In the genomic region with DNA sequence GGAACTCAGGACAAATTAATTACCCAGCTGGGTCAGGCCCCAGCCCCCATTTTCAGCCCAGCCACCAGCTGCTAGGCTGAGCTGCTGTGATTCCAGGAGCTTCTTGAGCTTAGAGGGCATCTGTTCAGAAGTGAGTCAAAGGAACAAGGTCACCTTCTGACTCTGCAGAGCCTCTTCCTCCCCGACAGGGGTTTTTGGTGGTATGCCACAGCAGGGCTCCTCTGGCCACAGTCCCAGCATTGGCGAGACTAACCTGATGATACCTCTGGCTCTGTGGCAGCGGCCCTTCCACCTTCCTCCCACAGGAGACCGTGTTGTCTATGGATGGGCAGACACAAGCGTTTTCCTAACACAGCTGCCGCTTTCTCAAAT, we compare ENCODE assay signal across 20 cellular contexts. TPM values are rescaled to one million over a fixed set of nuclear protein-coding genes. Genes with fewer than 3 reads are reported as not detected.
DNase-seq lines count a peak whose midpoint lies in the region; ATAC-seq, FAIRE-seq and TF ChIP-seq lines count a peak whose summit lies in the region.
"Had no signal": no experiment of that assay in that cellular context is flagged by ENCODE, and none has a peak within 500 bp of the region (broad histone marks: within the 10 kb centered on the region; RNA-seq: fewer than 3 reads in every experiment).

No MANE protein-coding gene starts in this region.

- H3K4me1 ChIP-seq in HepG2 (ENCODE audit: insufficient read depth, low read length): peaks cover 44% of the 10 kb centered on the region
- H3K4me1 ChIP-seq: foreskin keratinocyte had no signal

- H3K36me3 Mint-ChIP-seq in glutamatergic neuron (ENCODE audit: unreplicated experiment): no peaks in the 10 kb centered on the region

- H3K27ac ChIP-seq in HepG2 (ENCODE audit: extremely low read length, insufficient read depth, low read length): no peak overlapping the region
- H3K27ac ChIP-seq: foreskin keratinocyte, pancreas had no signal

- TF ChIP-seq CTCF in GM12865 (IDR thresholded peaks at IDR 0.05; ENCODE audit: insufficient read depth, low read depth, low read length, missing control alignments) (no peak), HepG2 (CRISPR knock-in tag; IDR thresholded peaks at IDR 0.05) (no peak), glutamatergic neuron (IDR thresholded peaks at IDR 0.05; ENCODE audit: partially characterized antibody, unreplicated experiment) (no peak)

- H3K79me2 ChIP-seq in HepG2 (ENCODE audit: insufficient read depth, low read length): no peaks in the 10 kb centered on the region

- no peaks in the 10 kb centered on the region for H3K27me3 ChIP-seq in HepG2 (ENCODE audit: control insufficient read depth in 1 of 2, insufficient read depth in 2 of 2, low read length in 2 of 2)
- H3K27me3 ChIP-seq: pancreas had no signal

- H3K27ac Mint-ChIP-seq in glutamatergic neuron (ENCODE audit: unreplicated experiment): no peak overlapping the region

- H3K4me3 ChIP-seq in GM12865 (ENCODE audit: low read depth, low read length) (no peak overlapping the region), HepG2 (replicated peaks in 1 of 3; ENCODE audit: insufficient read depth in 1 of 3, low read depth in 2 of 3, low read length in 3 of 3) (0 out of 6 replicates have a peak overlapping the region, but pooled peaks of 1 of the 3 experiments have one; percentile 1)
- H3K4me3 ChIP-seq: pancreas had no signal

- TF ChIP-seq RAD21 in HepG2 (CRISPR knock-in tag; IDR thresholded peaks at IDR 0.05): no peak

- TF ChIP-seq EP300 in HepG2 (IDR thresholded peaks at IDR 0.05; ENCODE audit: low read depth in 2 of 2, low read length in 2 of 2) (no peak), HepG2 (CRISPR knock-in tag; IDR thresholded peaks at IDR 0.05; ENCODE audit: borderline replicate concordance) (no peak)

- intact Hi-C loops in HepG2 (cut with micrococcal nuclease; ENCODE audit: unreplicated experiment): no loop called here

- peak; percentile 10 for ATAC-seq in HepG2
- ATAC-seq: pancreas had no signal

- in situ Hi-C loops in HepG2 (cut with HindIII; ENCODE audit: extremely low pct_ligation_motif_present, low pct_unique_long_range_greater_than_20kb): no loop called here

- H3K4me3 Mint-ChIP-seq in glutamatergic neuron (ENCODE audit: unreplicated experiment): no peak overlapping the region
- H3K4me3 Mint-ChIP-seq: CD14-positive monocyte had no signal

- no peaks in the 10 kb centered on the region for H3K36me3 ChIP-seq in HepG2 (replicated peaks in 1 of 2; ENCODE audit: control insufficient read depth in 1 of 2, insufficient read depth in 2 of 2, low read length in 2 of 2)
- H3K36me3 ChIP-seq: pancreas had no signal

- H3K9me3 Mint-ChIP-seq in glutamatergic neuron (ENCODE audit: unreplicated experiment): peaks cover 10% of the 10 kb centered on the region

- no TSS peak for BruUV-seq in HepG2 (replicated peaks; lab: Mats Ljungman, UMichigan)

- DNase-seq in NCI-H146 (lab: John Stamatoyannopoulos, UW): peak; percentile 44
- DNase-seq in NCI-H146 treated with DMSO at 0.1 percent for 48 hours (lab: John Stamatoyannopoulos, UW; ENCODE audit: unreplicated experiment): no peak
- peak; percentile 58 for DNase-seq in GM12865 (ENCODE audit: low read depth)
- peak; percentile 40 to 56 for DNase-seq in SHP77 (lab: John Stamatoyannopoulos, UW)
- no peak for DNase-seq in HepG2 (ENCODE audit: low spot score)
- no peak for DNase-seq in SW 1271 (lab: John Stamatoyannopoulos, UW)
- DNase-seq in glutamatergic neuron: no peak
- DNase-seq in NCI-H82 treated with DMSO at 0.1 percent for 48 hours (lab: John Stamatoyannopoulos, UW; ENCODE audit: unreplicated experiment): no peak
- DNase-seq: 8988T; activated CD4-positive, alpha-beta T cell treated with anti-CD3 and anti-CD28 coated beads for 48 hours; activated gamma-delta T cell; foreskin keratinocyte; NCI-H1436 treated with DMSO at 0.1 percent for 48 hours; pancreas; SIG-M5; small intestine; trophoblast cell had no signal

- no peaks in the 10 kb centered on the region for H4K20me1 ChIP-seq in HepG2 (ENCODE audit: insufficient read depth, low read length)

- no peak for TF ChIP-seq POLR2A in HepG2 (IDR thresholded peaks at IDR 0.05; ENCODE audit: insufficient read depth in 1 of 2, low read depth in 2 of 2, low read length in 2 of 2)

- H3K9me3 ChIP-seq in HepG2 (ENCODE audit: low read length): no peaks in the 10 kb centered on the region
- H3K9me3 ChIP-seq: pancreas had no signal

- peaks cover 9% of the 10 kb centered on the region for H3K27me3 Mint-ChIP-seq in glutamatergic neuron (ENCODE audit: unreplicated experiment)

- no peak for FAIRE-seq in HepG2 (lab: Jason Lieb, UNC)
- FAIRE-seq: astrocyte, colon, pancreas, small intestine had no signal

- H2AFZ ChIP-seq in HepG2 (ENCODE audit: low read length): no peak overlapping the region

- WGBS in HepG2 (ENCODE audit: low lambda C conversion rate): 43% methylated on average over 5 of the region's 6 CpGs

- peaks cover 3% of the 10 kb centered on the region for H3K4me1 Mint-ChIP-seq in glutamatergic neuron (ENCODE audit: low read depth, unreplicated experiment)
- H3K4me1 Mint-ChIP-seq: CD14-positive monocyte had no signal

- CTCF ChIA-PET in HepG2 (lab: Yijun Ruan, JAX; ENCODE audit: low intra/inter-chr PET ratio, low total read pairs): no interaction called here

- POLR2A ChIA-PET in HepG2 (lab: Yijun Ruan, JAX): no interaction called here

- H3K4me2 ChIP-seq in HepG2 (ENCODE audit: low read depth, low read length): peak overlapping the region; percentile 15

- H3K9ac ChIP-seq in HepG2 (ENCODE audit: insufficient read depth, low read depth, low read length): no peak overlapping the region

TF ChIP-seq in HepG2, 621 proteins besides CTCF, POLR2A, EP300 and RAD21 (continues in another document):
- TF ChIP-seq NFKBIZ (CRISPR knock-in tag; IDR thresholded peaks at IDR 0.05): no peak
- TF ChIP-seq ZNF253 (CRISPR knock-in tag; IDR thresholded peaks at IDR 0.05; ENCODE audit: borderline replicate concordance): no peak

RNA-seq across cellular contexts. Expression of a gene that starts 39.7 kb away (rescaled TPM):
- 2.1 and 2.7 TPM in 2 replicates for total RNA-seq in HepG2 (2016; rRNA removed; fragmentation: Illumina TruSeq; extraction: Trizol)
- 0.88 and 0.91 TPM in 2 replicates for total RNA-seq in HepG2 (2016; cell fraction: cytosol; rRNA removed; fragmentation: Illumina TruSeq; extraction: Trizol; ENCODE audit: low read depth)
- 1.2 and 1.9 TPM in 2 replicates for total RNA-seq in HepG2 (2016; cell fraction: insoluble cytoplasmic fraction; rRNA removed; fragmentation: Illumina TruSeq; extraction: Trizol)
- total RNA-seq in HepG2 (2016; cell fraction: membrane; rRNA removed; fragmentation: Illumina TruSeq; extraction: Trizol): 1.1 and 1.2 TPM in 2 replicates
- total RNA-seq in HepG2 (2016; cell fraction: nucleus; rRNA removed; fragmentation: Illumina TruSeq; extraction: Trizol): 2.5 and 3.1 TPM in 2 replicates
- polyA plus RNA-seq in HepG2 (2011; rRNA removed): 1.2 and 1.7 TPM in 2 replicates
- polyA plus RNA-seq in HepG2 (2011; cell fraction: cytosol; rRNA removed): 0.85 and 1.1 TPM in 2 replicates
- polyA plus RNA-seq in HepG2 (2011; cell fraction: nucleus; rRNA removed): 2.7 and 3.3 TPM in 2 replicates
- polyA plus RNA-seq in HepG2 (2012): 0.52 and 1.1 TPM in 2 replicates
- polyA plus RNA-seq in HepG2 (2016; cell fraction: cytosol; fragmentation: Illumina TruSeq; extraction: Trizol; ENCODE audit: low read depth): 0.17 and 0.23 TPM in 2 replicates
- 0.86 and 1.6 TPM in 2 replicates for polyA plus RNA-seq in HepG2 (2016; cell fraction: insoluble cytoplasmic fraction; fragmentation: Illumina TruSeq; extraction: Trizol; ENCODE audit: low read depth)
- 0.51 and 0.76 TPM in 2 replicates for polyA plus RNA-seq in HepG2 (2016; cell fraction: membrane; fragmentation: Illumina TruSeq; extraction: Trizol; ENCODE audit: low read depth)
- 2.8 and 3.1 TPM in 2 replicates for polyA plus RNA-seq in HepG2 (2016; cell fraction: nucleus; fragmentation: Illumina TruSeq; extraction: Trizol; ENCODE audit: insufficient read depth, low read depth)
- polyA minus RNA-seq in HepG2 (2011; rRNA and poly(A)+ RNA removed; ENCODE audit: low replicate concordance): 0.54 and 3.2 TPM in 2 replicates
- polyA minus RNA-seq in HepG2 (2011; cell fraction: cytosol; rRNA and poly(A)+ RNA removed): 0.53 and 1.2 TPM in 2 replicates
- polyA minus RNA-seq in HepG2 (2011; cell fraction: nucleus; rRNA and poly(A)+ RNA removed): 2.2 and 2.9 TPM in 2 replicates
- 48.7 TPM for total RNA-seq in glutamatergic neuron (ENCODE audit: unreplicated experiment)
- polyA plus RNA-seq: foreskin keratinocyte had no signal

RNA-seq across cellular contexts. Expression of a gene that starts 45.0 kb away (rescaled TPM):
- total RNA-seq in HepG2 (2016; rRNA removed; fragmentation: Illumina TruSeq; extraction: Trizol) (0.38 and 1.2 TPM in 2 replicates), glutamatergic neuron (ENCODE audit: unreplicated experiment) (1.3 TPM)
- total RNA-seq in HepG2 (2016; cell fraction: cytosol; rRNA removed; fragmentation: Illumina TruSeq; extraction: Trizol; ENCODE audit: low read depth): not detected in 2 replicates
- 0.48 and 1.0 TPM in 2 replicates for total RNA-seq in HepG2 (2016; cell fraction: insoluble cytoplasmic fraction; rRNA removed; fragmentation: Illumina TruSeq; extraction: Trizol)
- total RNA-seq in HepG2 (2016; cell fraction: membrane; rRNA removed; fragmentation: Illumina TruSeq; extraction: Trizol): not detected in 2 replicates
- 5.4 and 7.3 TPM in 2 replicates for total RNA-seq in HepG2 (2016; cell fraction: nucleus; rRNA removed; fragmentation: Illumina TruSeq; extraction: Trizol)
- 0.10 and 0.22 TPM in 2 replicates for polyA plus RNA-seq in HepG2 (2011; rRNA removed)
- polyA plus RNA-seq in HepG2 (2011; cell fraction: cytosol; rRNA removed): not detected in 2 replicates
- polyA plus RNA-seq in HepG2 (2011; cell fraction: nucleus; rRNA removed): 0.58 and 0.73 TPM in 2 replicates
- polyA plus RNA-seq in HepG2 (2012): 0.13 and 0.25 TPM in 2 replicates
- polyA plus RNA-seq in HepG2 (2016; cell fraction: cytosol; fragmentation: Illumina TruSeq; extraction: Trizol; ENCODE audit: low read depth): not detected in 2 replicates
- not detected in 2 replicates for polyA plus RNA-seq in HepG2 (2016; cell fraction: insoluble cytoplasmic fraction; fragmentation: Illumina TruSeq; extraction: Trizol; ENCODE audit: low read depth)
- polyA plus RNA-seq in HepG2 (2016; cell fraction: membrane; fragmentation: Illumina TruSeq; extraction: Trizol; ENCODE audit: low read depth): not detected in 2 replicates
- 0.92 and 0.94 TPM in 2 replicates for polyA plus RNA-seq in HepG2 (2016; cell fraction: nucleus; fragmentation: Illumina TruSeq; extraction: Trizol; ENCODE audit: insufficient read depth, low read depth)
- polyA minus RNA-seq in HepG2 (2011; rRNA and poly(A)+ RNA removed; ENCODE audit: low replicate concordance): 1.6 and 2.1 TPM in 2 replicates
- polyA minus RNA-seq in HepG2 (2011; cell fraction: cytosol; rRNA and poly(A)+ RNA removed): not detected in 2 replicates
- polyA minus RNA-seq in HepG2 (2011; cell fraction: nucleus; rRNA and poly(A)+ RNA removed): 12.4 and 14.9 TPM in 2 replicates
- polyA plus RNA-seq: small intestine had no signal

Comparison
In these comparisons a context has a peak if more than half of its experiments do, and no peak if none do; other contexts are left out.
1. DNase-seq: peak in NCI-H146 (single experiment), GM12865 (single experiment) and SHP77 (2 of 2); none in NCI-H146 treated with DMSO at 0.1 percent for 48 hours (single experiment), HepG2 (single experiment), SW 1271 (0 of 2), glutamatergic neuron (single experiment) and NCI-H82 treated with DMSO at 0.1 percent for 48 hours (single experiment).
2. RNA of a gene that starts 39.7 kb away (total RNA-seq): 48.7 TPM in glutamatergic neuron (single experiment); 0.88 to 3.1 TPM in HepG2; every median in the first group is over 10 times any median in the second.